13 cellular contexts compared by ENCODE assay signal in the genomic region with DNA sequence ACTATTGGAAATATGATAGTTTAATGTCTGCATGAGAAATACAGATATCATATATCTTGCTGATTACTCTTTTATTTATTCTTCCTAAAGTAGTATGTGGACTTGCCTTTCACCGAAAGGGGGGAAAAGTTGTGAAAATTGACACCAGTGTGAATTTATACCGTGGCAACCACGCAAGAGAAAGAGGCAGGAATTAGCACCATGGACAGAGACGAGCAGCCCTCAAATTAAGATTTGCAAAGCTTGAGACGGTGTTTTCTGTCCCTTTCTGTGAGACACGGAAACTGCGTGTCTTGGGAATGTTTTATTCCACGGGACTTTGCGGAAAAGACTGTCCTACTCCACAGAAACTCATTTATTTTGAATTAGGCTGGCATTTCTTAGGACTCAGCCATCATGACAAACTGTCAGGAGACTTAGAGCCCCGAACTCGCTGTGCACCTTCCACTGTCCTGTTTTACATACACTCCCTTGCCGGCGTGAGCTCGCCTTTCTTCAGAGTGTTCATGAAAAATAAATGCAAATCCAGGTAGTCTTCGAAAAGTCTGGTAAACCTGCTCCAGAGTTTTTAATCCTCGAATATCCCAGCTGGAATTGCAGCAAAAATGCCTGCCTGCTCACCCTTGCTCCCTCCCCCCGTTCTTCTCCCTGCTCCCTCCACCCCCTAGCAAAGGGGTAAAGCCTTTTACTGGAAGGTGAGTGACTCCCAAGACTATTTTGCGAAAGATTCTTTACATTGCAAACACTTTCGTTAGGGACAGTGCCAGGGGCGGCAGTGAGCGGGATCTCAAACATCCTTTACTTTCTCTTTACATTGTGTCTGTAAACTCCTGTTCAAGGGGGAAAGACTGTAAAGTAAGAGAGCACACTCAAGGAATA. TPM values are rescaled to one million over a fixed set of nuclear protein-coding genes. Genes with fewer than 3 reads are reported as not detected.
DNase-seq lines count a peak whose midpoint lies in the region; TF ChIP-seq lines count a peak whose summit lies in the region.
"Had no signal": no experiment of that assay in that cellular context is flagged by ENCODE, and none has a peak within 500 bp of the region (broad histone marks: within the 10 kb centered on the region; RNA-seq: fewer than 3 reads in every experiment).

No MANE protein-coding gene starts in this region.

- H4K20me1 ChIP-seq in smooth muscle cell (ENCODE audit: low read depth) = no peaks in the 10 kb centered on the region

- H3K9ac ChIP-seq in adipocyte (ENCODE audit: low read length) (no peak overlapping the region), iPS-18a (ENCODE audit: low read length) (no peak overlapping the region), smooth muscle cell (ENCODE audit: low read depth) (no peak overlapping the region)

- H3K9me3 ChIP-seq in adipocyte (ENCODE audit: control insufficient read depth, low read length) (no peaks in the 10 kb centered on the region), iPS-18a (ENCODE audit: control insufficient read depth, low read depth, low read length) (no peaks in the 10 kb centered on the region), smooth muscle cell (replicated peaks; ENCODE audit: low read depth) (no peaks in the 10 kb centered on the region)

- no peak overlapping the region for H2AFZ ChIP-seq in smooth muscle cell (ENCODE audit: low read depth)
- H2AFZ ChIP-seq: PC-9 had no signal

- no peaks in the 10 kb centered on the region for H3K79me2 ChIP-seq in smooth muscle cell (ENCODE audit: low read depth)

- no peaks in the 10 kb centered on the region for H3F3A ChIP-seq in smooth muscle cell (ENCODE audit: low read depth)

- H3K36me3 ChIP-seq in adipocyte (ENCODE audit: control insufficient read depth, insufficient read depth, low read length, severe bottlenecking) (no peaks in the 10 kb centered on the region), iPS-18a (ENCODE audit: control insufficient read depth, low read depth, low read length) (no peaks in the 10 kb centered on the region), smooth muscle cell (ENCODE audit: low read depth) (no peaks in the 10 kb centered on the region)

- H3K4me3 ChIP-seq in adipocyte (ENCODE audit: low read length) = no peak overlapping the region
- H3K4me3 ChIP-seq in iPS-18a (ENCODE audit: low read length) = peak overlapping the region; percentile 69
- H3K4me3 ChIP-seq in smooth muscle cell = peak overlapping the region; percentile 19
- H3K4me3 ChIP-seq: PC-9 had no signal

- DNase-seq in NCI-H82 (lab: John Stamatoyannopoulos, UW) (peak; percentile 9), NCI-H82 treated with DMSO at 0.1 percent for 48 hours (lab: John Stamatoyannopoulos, UW; ENCODE audit: unreplicated experiment) (no peak), adipocyte (ENCODE audit: low read depth) (peak; percentile 71), smooth muscle cell (lab: John Stamatoyannopoulos, UW; ENCODE audit: unreplicated experiment) (no peak), NCI-H2227 treated with DMSO at 0.1 percent for 48 hours (lab: John Stamatoyannopoulos, UW) (no peak), T-helper 1 cell (no peak), NCI-H1105 treated with DMSO at 0.1 percent for 48 hours (lab: John Stamatoyannopoulos, UW) (no peak)
- DNase-seq: activated T-cell treated with anti-CD3 and anti-CD28 coated beads, Interleukin-2, amount 50 U/mL, for 72 hours; HCEC 1CT; NCI-H1417; PC-9; stimulated activated CD4-positive, alpha-beta T cell treated with anti-CD3 and anti-CD28 coated beads, Interleukin-4, amount 100 ng/mL, for 4 hours had no signal

- H3K4me1 ChIP-seq in adipocyte (ENCODE audit: control insufficient read depth, insufficient read depth, low read length) = peaks cover 8% of the 10 kb centered on the region
- peaks cover 21% of the 10 kb centered on the region for H3K4me1 ChIP-seq in iPS-18a (ENCODE audit: control insufficient read depth, low read depth, low read length)
- peaks cover 28% of the 10 kb centered on the region for H3K4me1 ChIP-seq in smooth muscle cell (ENCODE audit: low read depth)

- H3K4me2 ChIP-seq in smooth muscle cell = peak overlapping the region; percentile 53
- H3K4me2 ChIP-seq: PC-9 had no signal

- no peak overlapping the region for H3K27ac ChIP-seq in iPS-18a (ENCODE audit: low read length)
- H3K27ac ChIP-seq in smooth muscle cell (ENCODE audit: low read depth) = no peak overlapping the region
- H3K27ac ChIP-seq: PC-9 had no signal

- no peak for TF ChIP-seq CTCF in smooth muscle cell (IDR thresholded peaks at IDR 0.05; ENCODE audit: borderline replicate concordance, insufficient read depth, poor library complexity, severe bottlenecking)

- WGBS in smooth muscle cell (ENCODE audit: low lambda C conversion rate) = 4% methylated on average over 21 of the region's 21 CpGs

- H3K27me3 ChIP-seq in adipocyte (replicated peaks; ENCODE audit: control insufficient read depth, insufficient read depth, low read length) (peaks cover 37% of the 10 kb centered on the region), iPS-18a (ENCODE audit: control insufficient read depth, insufficient read depth, low read length) (peaks cover 75% of the 10 kb centered on the region), smooth muscle cell (ENCODE audit: low read depth) (peaks cover 87% of the 10 kb centered on the region)

RNA-seq across cellular contexts. Expression of a gene that starts 3.8 kb away (rescaled TPM):
- total RNA-seq in smooth muscle cell = 3.5 and 5.6 TPM in 2 replicates
- polyA plus RNA-seq in smooth muscle cell = 2.3 TPM in 1 of 2 replicates, not detected in the other
- total RNA-seq: activated T-cell treated with anti-CD3 and anti-CD28 coated beads, Interleukin-2, amount 50 U/mL, for 72 hours; PC-9 had no signal

Comparison
In these comparisons a context has a peak if more than half of its experiments do, and no peak if none do; other contexts are left out.
1. DNase-seq: peak in NCI-H82 (single experiment) and adipocyte (single experiment); none in NCI-H82 treated with DMSO at 0.1 percent for 48 hours (single experiment), smooth muscle cell (single experiment), NCI-H2227 treated with DMSO at 0.1 percent for 48 hours (single experiment), T-helper 1 cell (0 of 5) and NCI-H1105 treated with DMSO at 0.1 percent for 48 hours (single experiment).